23 cellular contexts compared by ENCODE assay signal in genomic region chr4:41465135-41465761, GRCh38.
DNase-seq lines count a peak whose midpoint lies in the region; ATAC-seq and TF ChIP-seq lines count a peak whose summit lies in the region.
"Had no signal": no experiment of that assay in that cellular context is flagged by ENCODE, and none has a peak within 500 bp of the region (broad histone marks: within the 10 kb centered on the region; RNA-seq: fewer than 3 reads in every experiment).

No MANE protein-coding gene starts in this region.

- peak; percentile 7 for DNase-seq in GM23248
- DNase-seq in middle frontal gyrus (ENCODE audit: extremely low spot score, low spot score) = peak; percentile 39
- DNase-seq in gastrocnemius medialis = no peak
- no peak for DNase-seq in NCI-H146 treated with DMSO at 0.1 percent for 48 hours (lab: John Stamatoyannopoulos, UW; ENCODE audit: unreplicated experiment)
- DNase-seq: AML-193; Caco-2; CD8-positive, alpha-beta T cell; DMS79 treated with DMSO at 0.1 percent for 48 hours; H7; KBM-7; NCI-H1048; NCI-H1417 treated with DMSO at 0.1 percent for 48 hours; NCI-H187 treated with DMSO at 0.1 percent for 48 hours; NCI-H2171 treated with DMSO at 0.1 percent for 48 hours; NCI-H345; NCI-H524 treated with DMSO at 0.1 percent for 48 hours; NCI-H774; SK-N-SH; SW 1271 had no signal

- H3K27me3 ChIP-seq in GM23248 (replicated peaks; ENCODE audit: insufficient read depth) = no peaks in the 10 kb centered on the region
- H3K27me3 ChIP-seq in gastrocnemius medialis = no peaks in the 10 kb centered on the region

- no peaks in the 10 kb centered on the region for H3F3A ChIP-seq in GM23248 (ENCODE audit: insufficient read depth)

- H3K4me2 ChIP-seq in GM23248 (ENCODE audit: unreplicated experiment) = no peak overlapping the region
- H3K4me2 ChIP-seq: A549, SK-N-SH had no signal

- no peak for TF ChIP-seq POLR2A in gastrocnemius medialis (IDR thresholded peaks at IDR 0.05)

- in situ Hi-C loops in GM23248 (cut with MboI) = no loop called here
- in situ Hi-C loops in gastrocnemius medialis (cut with MboI; ENCODE audit: low sequenced_read_pairs in 4 of 4) = no loop called here

- H3K4me1 ChIP-seq in GM23248 (ENCODE audit: insufficient read depth) = no peaks in the 10 kb centered on the region
- peaks cover 39 to 49% of the 10 kb centered on the region in 2 donors for H3K4me1 ChIP-seq in gastrocnemius medialis
- H3K4me1 ChIP-seq: Caco-2 had no signal

- H2AFZ ChIP-seq in GM23248 = no peak overlapping the region

- no peak overlapping the region for H3K27ac ChIP-seq in GM23248
- peak overlapping the region; percentile 13; the same call in 1 of the 2 replicates for H3K27ac ChIP-seq in VCaP
- peak overlapping the region in 1 of 4 donors; percentile 28 for H3K27ac ChIP-seq in gastrocnemius medialis

- H3K9me2 ChIP-seq in GM23248 (ENCODE audit: insufficient read depth) = peaks cover 2% of the 10 kb centered on the region; the same call in 1 of the 2 replicates
- H3K9me2 ChIP-seq: SK-N-SH had no signal

- no peak overlapping the region for H3K4me3 ChIP-seq in GM23248
- no peak overlapping the region for H3K4me3 ChIP-seq in gastrocnemius medialis
- H3K4me3 ChIP-seq: A549 had no signal

- H3K9ac ChIP-seq in GM23248 = no peak overlapping the region
- H3K9ac ChIP-seq: SK-N-SH had no signal

- 14 to 15% methylated on average over 5 of the region's 5 CpGs for WGBS in GM23248 (ENCODE audit: low coverage in 1 of 2, low lambda C conversion rate in 2 of 2, missing lambda C conversion rate in 2 of 2), 2 experiments

- TF ChIP-seq CTCF in VCaP (conservative IDR thresholded peaks at IDR 0.05) (no peak), gastrocnemius medialis (IDR thresholded peaks at IDR 0.05 in 4 of 5, conservative IDR thresholded peaks at IDR 0.05 in 1 of 5) (no peak)

- H3K9me3 ChIP-seq in GM23248 (ENCODE audit: low read depth) = no peaks in the 10 kb centered on the region
- H3K9me3 ChIP-seq in gastrocnemius medialis = no peaks in the 10 kb centered on the region
- H3K9me3 ChIP-seq: A549, Caco-2, SK-N-SH had no signal

- no peaks in the 10 kb centered on the region for H4K20me1 ChIP-seq in GM23248 (ENCODE audit: insufficient read depth)

- ATAC-seq in gastrocnemius medialis (peak; percentile 42 to 44), GM18861 (IDR thresholded peaks at IDR 0.05; ENCODE audit: unreplicated experiment) (no peak), GM21515 (IDR thresholded peaks at IDR 0.05; ENCODE audit: unreplicated experiment) (no peak)
- ATAC-seq: A549; CD8-positive, alpha-beta T cell had no signal

- H3K36me3 ChIP-seq in GM23248 (ENCODE audit: low read depth) (no peaks in the 10 kb centered on the region), gastrocnemius medialis (no peaks in the 10 kb centered on the region)

- intact Hi-C loops in gastrocnemius medialis (cut with DNase I; ENCODE audit: low total_unique reads) = loop anchor here (5.0 kb wide), 1 partner anchor 122 kb away; no protein-coding TSS in a partner anchor

- H3K79me2 ChIP-seq in GM23248 (ENCODE audit: insufficient read depth) = no peaks in the 10 kb centered on the region

Comparison
In these comparisons a context has a peak if more than half of its experiments do, and no peak if none do; other contexts are left out.
1. DNase-seq: peak in GM23248 (single experiment) and middle frontal gyrus (single experiment); none in gastrocnemius medialis (0 of 2) and NCI-H146 treated with DMSO at 0.1 percent for 48 hours (single experiment).
2. ATAC-seq: peak in gastrocnemius medialis (2 of 2); none in GM18861 (single experiment) and GM21515 (single experiment).